In the genomic region with DNA sequence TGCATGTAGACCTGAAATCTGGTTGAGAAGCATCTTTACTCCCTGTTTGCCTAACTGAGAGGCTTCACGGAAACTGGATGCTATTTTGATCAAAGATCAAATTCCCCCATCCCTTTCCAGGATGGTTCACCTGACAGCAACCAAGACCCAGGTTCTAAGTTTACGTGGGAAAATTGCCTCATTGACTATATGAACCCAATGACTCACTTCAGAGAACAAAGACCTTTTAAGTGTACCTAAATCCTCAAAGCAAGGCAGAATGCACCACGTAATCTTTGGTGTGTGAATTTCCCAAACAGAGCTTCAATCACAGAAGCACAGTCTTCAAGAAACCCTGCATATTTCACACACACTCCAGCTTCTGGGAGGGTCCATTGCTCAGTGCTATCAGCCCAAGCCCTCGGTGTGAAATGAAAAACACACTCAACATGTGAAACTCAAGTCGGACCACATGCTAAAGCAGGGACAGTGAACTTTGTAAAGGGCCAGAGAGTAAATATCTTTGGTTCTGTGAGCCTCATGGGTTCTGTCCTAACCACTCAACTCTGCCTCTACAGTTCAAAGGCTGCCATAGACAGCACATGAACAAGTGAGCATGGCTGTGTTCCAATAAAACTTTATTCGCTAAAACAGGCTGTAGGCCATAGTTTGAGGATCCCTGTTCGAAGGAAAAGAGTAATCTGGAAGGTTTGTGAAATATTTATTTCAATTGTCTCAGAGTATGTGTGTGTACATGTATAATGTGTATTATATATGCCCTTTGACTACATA, we compare ENCODE assay signal across 1 cellular context.
TF ChIP-seq lines count a peak whose summit lies in the region.

No MANE protein-coding gene starts in this region.

TF ChIP-seq in SK-N-SH treated with all-trans-retinoic acid at 6 μM for 48 hours, 23 proteins besides CTCF, POLR2A, EP300 and RAD21 (continued from another document):
- TF ChIP-seq, protein P1, sequence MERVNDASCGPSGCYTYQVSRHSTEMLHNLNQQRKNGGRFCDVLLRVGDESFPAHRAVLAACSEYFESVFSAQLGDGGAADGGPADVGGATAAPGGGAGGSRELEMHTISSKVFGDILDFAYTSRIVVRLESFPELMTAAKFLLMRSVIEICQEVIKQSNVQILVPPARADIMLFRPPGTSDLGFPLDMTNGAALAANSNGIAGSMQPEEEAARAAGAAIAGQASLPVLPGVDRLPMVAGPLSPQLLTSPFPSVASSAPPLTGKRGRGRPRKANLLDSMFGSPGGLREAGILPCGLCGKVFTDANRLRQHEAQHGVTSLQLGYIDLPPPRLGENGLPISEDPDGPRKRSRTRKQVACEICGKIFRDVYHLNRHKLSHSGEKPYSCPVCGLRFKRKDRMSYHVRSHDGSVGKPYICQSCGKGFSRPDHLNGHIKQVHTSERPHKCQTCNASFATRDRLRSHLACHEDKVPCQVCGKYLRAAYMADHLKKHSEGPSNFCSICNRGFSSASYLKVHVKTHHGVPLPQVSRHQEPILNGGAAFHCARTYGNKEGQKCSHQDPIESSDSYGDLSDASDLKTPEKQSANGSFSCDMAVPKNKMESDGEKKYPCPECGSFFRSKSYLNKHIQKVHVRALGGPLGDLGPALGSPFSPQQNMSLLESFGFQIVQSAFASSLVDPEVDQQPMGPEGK (CRISPR knock-in tag; IDR thresholded peaks at IDR 0.05; ENCODE audit: borderline replicate concordance) = no peak
- TF ChIP-seq OSR1 (CRISPR knock-in tag; IDR thresholded peaks at IDR 0.05) (no peak), ISL1 (CRISPR knock-in tag; IDR thresholded peaks at IDR 0.05) (no peak), TCF4 (CRISPR knock-in tag; IDR thresholded peaks at IDR 0.05; ENCODE audit: borderline replicate concordance) (no peak), ARNTL (CRISPR knock-in tag; IDR thresholded peaks at IDR 0.05; ENCODE audit: borderline replicate concordance, low read depth) (no peak), ESRRG (CRISPR knock-in tag; IDR thresholded peaks at IDR 0.05) (no peak), ZFP30 (CRISPR knock-in tag; IDR thresholded peaks at IDR 0.05) (no peak), ZNF70 (CRISPR knock-in tag; IDR thresholded peaks at IDR 0.05) (no peak), ZC3H10 (CRISPR knock-in tag; IDR thresholded peaks at IDR 0.05) (no peak), RARB (CRISPR knock-in tag; IDR thresholded peaks at IDR 0.05) (no peak)
- TF ChIP-seq, protein P2, sequence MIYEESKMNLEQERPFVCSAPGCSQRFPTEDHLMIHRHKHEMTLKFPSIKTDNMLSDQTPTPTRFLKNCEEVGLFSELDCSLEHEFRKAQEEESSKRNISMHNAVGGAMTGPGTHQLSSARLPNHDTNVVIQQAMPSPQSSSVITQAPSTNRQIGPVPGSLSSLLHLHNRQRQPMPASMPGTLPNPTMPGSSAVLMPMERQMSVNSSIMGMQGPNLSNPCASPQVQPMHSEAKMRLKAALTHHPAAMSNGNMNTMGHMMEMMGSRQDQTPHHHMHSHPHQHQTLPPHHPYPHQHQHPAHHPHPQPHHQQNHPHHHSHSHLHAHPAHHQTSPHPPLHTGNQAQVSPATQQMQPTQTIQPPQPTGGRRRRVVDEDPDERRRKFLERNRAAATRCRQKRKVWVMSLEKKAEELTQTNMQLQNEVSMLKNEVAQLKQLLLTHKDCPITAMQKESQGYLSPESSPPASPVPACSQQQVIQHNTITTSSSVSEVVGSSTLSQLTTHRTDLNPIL (CRISPR knock-in tag; IDR thresholded peaks at IDR 0.05; ENCODE audit: low read depth) = no peak
- TF ChIP-seq, protein P3, sequence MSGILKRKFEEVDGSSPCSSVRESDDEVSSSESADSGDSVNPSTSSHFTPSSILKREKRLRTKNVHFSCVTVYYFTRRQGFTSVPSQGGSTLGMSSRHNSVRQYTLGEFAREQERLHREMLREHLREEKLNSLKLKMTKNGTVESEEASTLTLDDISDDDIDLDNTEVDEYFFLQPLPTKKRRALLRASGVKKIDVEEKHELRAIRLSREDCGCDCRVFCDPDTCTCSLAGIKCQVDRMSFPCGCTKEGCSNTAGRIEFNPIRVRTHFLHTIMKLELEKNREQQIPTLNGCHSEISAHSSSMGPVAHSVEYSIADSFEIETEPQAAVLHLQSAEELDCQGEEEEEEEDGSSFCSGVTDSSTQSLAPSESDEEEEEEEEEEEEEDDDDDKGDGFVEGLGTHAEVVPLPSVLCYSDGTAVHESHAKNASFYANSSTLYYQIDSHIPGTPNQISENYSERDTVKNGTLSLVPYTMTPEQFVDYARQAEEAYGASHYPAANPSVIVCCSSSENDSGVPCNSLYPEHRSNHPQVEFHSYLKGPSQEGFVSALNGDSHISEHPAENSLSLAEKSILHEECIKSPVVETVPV (CRISPR knock-in tag; IDR thresholded peaks at IDR 0.05) = no peak
